In the genomic region with DNA sequence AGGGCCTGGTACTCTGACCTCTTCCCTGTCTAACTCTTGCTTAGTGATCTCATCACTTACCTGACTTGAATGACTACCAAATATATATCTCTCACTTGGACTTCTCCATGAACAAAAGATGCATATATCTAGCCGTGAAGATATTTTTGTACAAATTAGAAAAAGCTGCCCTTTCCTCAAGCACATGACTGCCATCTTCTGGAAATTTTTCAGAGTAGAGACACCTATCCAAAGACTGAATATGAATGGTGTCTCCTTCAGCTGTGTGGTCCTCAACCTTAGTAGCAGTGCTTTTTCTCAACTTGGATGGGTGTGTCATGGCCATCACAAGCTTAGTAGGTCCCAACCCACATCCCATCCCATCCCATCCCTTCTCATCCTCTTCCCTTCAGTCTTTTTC, we compare ENCODE assay signal across 10 cellular contexts.
DNase-seq lines count a peak whose midpoint lies in the region; ATAC-seq and TF ChIP-seq lines count a peak whose summit lies in the region.
"Had no signal": no experiment of that assay in that cellular context is flagged by ENCODE, and none has a peak within 500 bp of the region (broad histone marks: within the 10 kb centered on the region; RNA-seq: fewer than 3 reads in every experiment).

No MANE protein-coding gene starts in this region.

- H3K9ac ChIP-seq in neural cell (ENCODE audit: low read length), result no peak overlapping the region

- no peak overlapping the region for H3K4me3 ChIP-seq in DOHH2 (ENCODE audit: low read length)
- H3K4me3 ChIP-seq in cardiac fibroblast (replicated peaks in 1 of 2; ENCODE audit: low read depth in 2 of 2, low read length in 2 of 2), result no peak overlapping the region
- no peak overlapping the region for H3K4me3 ChIP-seq in neural cell (ENCODE audit: low read length)

- H3K79me2 ChIP-seq in DOHH2 (ENCODE audit: control insufficient read depth, low read length), result no peaks in the 10 kb centered on the region
- no peaks in the 10 kb centered on the region for H3K79me2 ChIP-seq in neural cell (replicated peaks; ENCODE audit: insufficient read depth, low read length)

- H3F3A ChIP-seq in DOHH2 (ENCODE audit: control insufficient read depth, insufficient read depth), result no peaks in the 10 kb centered on the region
- no peaks in the 10 kb centered on the region for H3F3A ChIP-seq in neural cell (ENCODE audit: insufficient read depth, low read length, poor library complexity, severe bottlenecking)

- H2AFZ ChIP-seq in neural cell (ENCODE audit: low read depth, low read length), result no peak overlapping the region

- TF ChIP-seq EP300 in neural cell (conservative IDR thresholded peaks at IDR 0.05; ENCODE audit: poor library complexity, severe bottlenecking), result no peak

- peak; percentile 28 for TF ChIP-seq CTCF in DOHH2 (IDR thresholded peaks at IDR 0.05; ENCODE audit: low read depth, low read length, poor library complexity, severe bottlenecking)
- peak; percentile 51; the same call in 1 of the 2 replicates for TF ChIP-seq CTCF in LNCAP (IDR thresholded peaks at IDR 0.05)
- peak; percentile 54 for TF ChIP-seq CTCF in cardiac fibroblast (IDR thresholded peaks at IDR 0.05; ENCODE audit: low read depth, low read length)
- TF ChIP-seq CTCF in neural cell (IDR thresholded peaks at IDR 0.05; ENCODE audit: poor library complexity, severe bottlenecking), result peak; percentile 30

- no peaks in the 10 kb centered on the region for H3K4me1 ChIP-seq in DOHH2 (ENCODE audit: control insufficient read depth, low read length)

- H4K20me1 ChIP-seq in DOHH2 (ENCODE audit: control insufficient read depth, insufficient read depth, low read depth, low read length), result no peaks in the 10 kb centered on the region
- H4K20me1 ChIP-seq in neural cell (ENCODE audit: insufficient read depth), result no peaks in the 10 kb centered on the region

- DNase-seq in cardiac fibroblast (ENCODE audit: low read depth in 2 of 2) (peak; percentile 57), DMS79 treated with DMSO at 0.1 percent for 48 hours (lab: John Stamatoyannopoulos, UW) (no peak), nucleus accumbens (lab: John Stamatoyannopoulos, UW) (no peak)
- no peak for DNase-seq in activated CD8-positive, alpha-beta memory T cell treated with anti-CD3 and anti-CD28 coated beads, Interleukin-2, amount 50 U/mL, for 4 hours
- DNase-seq: activated effector memory CD4-positive, alpha-beta T cell treated with Interleukin-2 at 50 U/mL for 16 hours; left cardiac atrium had no signal

- H3K4me2 ChIP-seq in DOHH2 (ENCODE audit: low read length) (no peak overlapping the region), neural cell (ENCODE audit: low read length) (no peak overlapping the region)

- H3K9me2 ChIP-seq in DOHH2 (replicated peaks; ENCODE audit: control insufficient read depth, low read length) (no peaks in the 10 kb centered on the region), neural cell (ENCODE audit: insufficient read depth, low read length) (no peaks in the 10 kb centered on the region)

- H3K27ac ChIP-seq in DOHH2 (ENCODE audit: low read depth, low read length) (no peak overlapping the region), neural cell (ENCODE audit: low read length) (no peak overlapping the region)

- peak; percentile 50 for TF ChIP-seq RAD21 in neural cell (conservative IDR thresholded peaks at IDR 0.05)

- ATAC-seq in HG03159 (IDR thresholded peaks at IDR 0.05; ENCODE audit: unreplicated experiment), result no peak

- H3K9me3 ChIP-seq in DOHH2 (ENCODE audit: control insufficient read depth, insufficient read depth, low read length) (no peaks in the 10 kb centered on the region), neural cell (ENCODE audit: low read length) (no peaks in the 10 kb centered on the region)

- H3K27me3 ChIP-seq in DOHH2 (ENCODE audit: control insufficient read depth, low read length) (peaks cover 10% of the 10 kb centered on the region), neural cell (ENCODE audit: insufficient read depth, low read depth, low read length) (no peaks in the 10 kb centered on the region)

- H3K36me3 ChIP-seq in DOHH2 (ENCODE audit: control insufficient read depth, low read length), result no peaks in the 10 kb centered on the region
- no peaks in the 10 kb centered on the region for H3K36me3 ChIP-seq in neural cell (ENCODE audit: insufficient read depth, low read length)

TF ChIP-seq in neural cell, 6 proteins besides CTCF, POLR2A, EP300 and RAD21:
- TF ChIP-seq TAF1 (IDR thresholded peaks at IDR 0.05; ENCODE audit: low read depth) (no peak), EZH2 (IDR thresholded peaks at IDR 0.05; ENCODE audit: borderline replicate concordance, insufficient read depth, low read length, poor library complexity, severe bottlenecking) (no peak), SMC3 (conservative IDR thresholded peaks at IDR 0.05; ENCODE audit: poor library complexity) (peak; percentile 44), POLR2AphosphoS5 (IDR thresholded peaks at IDR 0.05) (no peak), MXI1 (conservative IDR thresholded peaks at IDR 0.05; ENCODE audit: poor library complexity, severe bottlenecking) (no peak)
- TF ChIP-seq, protein P1, sequence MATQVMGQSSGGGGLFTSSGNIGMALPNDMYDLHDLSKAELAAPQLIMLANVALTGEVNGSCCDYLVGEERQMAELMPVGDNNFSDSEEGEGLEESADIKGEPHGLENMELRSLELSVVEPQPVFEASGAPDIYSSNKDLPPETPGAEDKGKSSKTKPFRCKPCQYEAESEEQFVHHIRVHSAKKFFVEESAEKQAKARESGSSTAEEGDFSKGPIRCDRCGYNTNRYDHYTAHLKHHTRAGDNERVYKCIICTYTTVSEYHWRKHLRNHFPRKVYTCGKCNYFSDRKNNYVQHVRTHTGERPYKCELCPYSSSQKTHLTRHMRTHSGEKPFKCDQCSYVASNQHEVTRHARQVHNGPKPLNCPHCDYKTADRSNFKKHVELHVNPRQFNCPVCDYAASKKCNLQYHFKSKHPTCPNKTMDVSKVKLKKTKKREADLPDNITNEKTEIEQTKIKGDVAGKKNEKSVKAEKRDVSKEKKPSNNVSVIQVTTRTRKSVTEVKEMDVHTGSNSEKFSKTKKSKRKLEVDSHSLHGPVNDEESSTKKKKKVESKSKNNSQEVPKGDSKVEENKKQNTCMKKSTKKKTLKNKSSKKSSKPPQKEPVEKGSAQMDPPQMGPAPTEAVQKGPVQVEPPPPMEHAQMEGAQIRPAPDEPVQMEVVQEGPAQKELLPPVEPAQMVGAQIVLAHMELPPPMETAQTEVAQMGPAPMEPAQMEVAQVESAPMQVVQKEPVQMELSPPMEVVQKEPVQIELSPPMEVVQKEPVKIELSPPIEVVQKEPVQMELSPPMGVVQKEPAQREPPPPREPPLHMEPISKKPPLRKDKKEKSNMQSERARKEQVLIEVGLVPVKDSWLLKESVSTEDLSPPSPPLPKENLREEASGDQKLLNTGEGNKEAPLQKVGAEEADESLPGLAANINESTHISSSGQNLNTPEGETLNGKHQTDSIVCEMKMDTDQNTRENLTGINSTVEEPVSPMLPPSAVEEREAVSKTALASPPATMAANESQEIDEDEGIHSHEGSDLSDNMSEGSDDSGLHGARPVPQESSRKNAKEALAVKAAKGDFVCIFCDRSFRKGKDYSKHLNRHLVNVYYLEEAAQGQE (IDR thresholded peaks at IDR 0.05; ENCODE audit: borderline replicate concordance), result no peak

Comparison
In these comparisons a context has a peak if more than half of its experiments do, and no peak if none do; other contexts are left out.
1. DNase-seq: peak in cardiac fibroblast (2 of 2); none in activated CD8-positive, alpha-beta memory T cell treated with anti-CD3 and anti-CD28 coated beads, Interleukin-2, amount 50 U/mL, for 4 hours (single experiment), DMS79 treated with DMSO at 0.1 percent for 48 hours (single experiment) and nucleus accumbens (0 of 56).
2. Peak in every context shown above with its lines, with median percentiles within 50 percentile points of each other: CTCF ChIP-seq.